9 cellular contexts compared by ENCODE assay signal in genomic region chr1:21931171-21932093, GRCh38. TPM values are rescaled to one million over a fixed set of nuclear protein-coding genes. Genes with fewer than 3 reads are reported as not detected.
DNase-seq lines count a peak whose midpoint lies in the region; ATAC-seq, FAIRE-seq and TF ChIP-seq lines count a peak whose summit lies in the region.
"Had no signal": no experiment of that assay in that cellular context is flagged by ENCODE, and none has a peak within 500 bp of the region (broad histone marks: within the 10 kb centered on the region; RNA-seq: fewer than 3 reads in every experiment).

No MANE protein-coding gene starts in this region.

- in situ Hi-C loops in HepG2 (cut with HindIII; ENCODE audit: extremely low pct_ligation_motif_present, low pct_unique_long_range_greater_than_20kb): no loop called here

- H3K9me3 ChIP-seq in HepG2 (ENCODE audit: low read length) (no peaks in the 10 kb centered on the region), thyroid gland (no peaks in the 10 kb centered on the region)

- no peaks in the 10 kb centered on the region for H3K27me3 ChIP-seq in HepG2 (ENCODE audit: control insufficient read depth in 1 of 2, insufficient read depth in 2 of 2, low read length in 2 of 2)
- H3K27me3 ChIP-seq in thyroid gland: no peaks in the 10 kb centered on the region

- peaks cover 7% of the 10 kb centered on the region for H3K4me1 Mint-ChIP-seq in CD14-positive monocyte

- FAIRE-seq in HTR-8/SVneo (lab: Jason Lieb, UNC) (peak; percentile 84), HepG2 (lab: Jason Lieb, UNC) (peak; percentile 70)

- H3K36me3 Mint-ChIP-seq in CD14-positive monocyte: no peaks in the 10 kb centered on the region

- whole genome bisulfite sequencing in HepG2 (ENCODE audit: low lambda C conversion rate): 2% methylated on average over 6 of the region's 16 CpGs
- 30 to 42% methylated on average over 3 to 15 of the region's 16 CpGs for WGBS in thyroid gland, 2 donors

- H4K20me1 ChIP-seq in HepG2 (ENCODE audit: insufficient read depth, low read length): no peaks in the 10 kb centered on the region

- peak overlapping the region; percentile 75 for H3K4me2 ChIP-seq in HepG2 (ENCODE audit: low read depth, low read length)

- no peak for TF ChIP-seq RAD21 in HepG2 (CRISPR knock-in tag; IDR thresholded peaks at IDR 0.05)

- peaks cover 46% of the 10 kb centered on the region for H3K79me2 ChIP-seq in HepG2 (ENCODE audit: insufficient read depth, low read length)

- POLR2A ChIA-PET in HepG2 (lab: Yijun Ruan, JAX): interaction anchor here (0.7 to 10.7 kb wide), 7 partner anchors 8 to 150 kb away, joined by 3 to 105 read pairs (median 3); no protein-coding TSS in a partner anchor

- ATAC-seq in HepG2 (peak; percentile 81), HG02571 (IDR thresholded peaks at IDR 0.05; ENCODE audit: unreplicated experiment) (no peak)

- peak overlapping the region; percentile 76 for H3K27ac ChIP-seq in HepG2 (ENCODE audit: extremely low read length, insufficient read depth, low read length)
- H3K27ac ChIP-seq in thyroid gland: peak overlapping the region; percentile 84 to 98 (median 95)

- no peak overlapping the region for H3K4me3 Mint-ChIP-seq in CD14-positive monocyte

- H3K4me1 ChIP-seq in HepG2 (ENCODE audit: insufficient read depth, low read length) (peaks cover 90% of the 10 kb centered on the region), thyroid gland (peaks cover 77 to 88% of the 10 kb centered on the region in 2 donors)

- intact Hi-C loops in HepG2 (cut with micrococcal nuclease; ENCODE audit: unreplicated experiment) (no loop called here), thyroid gland (cut with DNase I) (no loop called here), CD14-positive monocyte (cut with micrococcal nuclease) (loop anchor here in 1 of 2 donors (10.0 kb wide), 1 partner anchor 117 kb away; the partner anchor contains the start of gene LDLRAD2)

- H3K4me3 ChIP-seq in cardiac fibroblast (replicated peaks in 1 of 2; ENCODE audit: low read depth in 2 of 2, low read length in 2 of 2) (peak overlapping the region in 1 of 2 donors; percentile 2), HepG2 (replicated peaks in 1 of 3; ENCODE audit: insufficient read depth in 1 of 3, low read depth in 2 of 3, low read length in 3 of 3) (peak overlapping the region; percentile 24 to 58 (median 33); a peak in 5 of 6 replicates), thyroid gland (replicated peaks in 1 of 3) (no peak overlapping the region)

- peak overlapping the region; percentile 62 for H3K9ac ChIP-seq in HepG2 (ENCODE audit: insufficient read depth, low read depth, low read length)

- TF ChIP-seq EP300 in HepG2 (IDR thresholded peaks at IDR 0.05; ENCODE audit: low read depth in 2 of 2, low read length in 2 of 2): peak in 1 of 2 experiments; percentile 43; a peak in 1 of 4 replicates
- peak; percentile 69; the same call in 1 of the 2 replicates for TF ChIP-seq EP300 in HepG2 (CRISPR knock-in tag; IDR thresholded peaks at IDR 0.05; ENCODE audit: borderline replicate concordance)

- TF ChIP-seq POLR2A in HepG2 (IDR thresholded peaks at IDR 0.05; ENCODE audit: insufficient read depth in 1 of 2, low read depth in 2 of 2, low read length in 2 of 2) (peak in 1 of 2 experiments; percentile 24; a peak in 1 of 4 replicates), thyroid gland (IDR thresholded peaks at IDR 0.05) (peak in 1 of 2 donors; percentile 61)

- H3K9me3 Mint-ChIP-seq in CD14-positive monocyte: peaks cover 0 to 1% (median 0%) of the 10 kb centered on the region in 7 donors

- DNase-seq in HTR-8/SVneo (ENCODE audit: insufficient read length, low spot score): peak; percentile 62
- peak; percentile 91 to 96 for DNase-seq in cardiac fibroblast (ENCODE audit: low read depth in 2 of 2)
- peak; percentile 91 for DNase-seq in HepG2 (ENCODE audit: low spot score)
- peak; percentile 77 to 86 for DNase-seq in thyroid gland
- DNase-seq in NCI-H748 (lab: John Stamatoyannopoulos, UW; ENCODE audit: unreplicated experiment): no peak
- DNase-seq in NCI-H1436 treated with DMSO at 0.1 percent for 48 hours (lab: John Stamatoyannopoulos, UW): no peak
- no peak for DNase-seq in CD14-positive monocyte (ENCODE audit: low spot score)
- DNase-seq: activated CD4-positive, alpha-beta T cell treated with anti-CD3 and anti-CD28 coated beads, Interleukin-2, amount 50 U/mL, for 4 hours had no signal

- TSS peak; percentile 85 for BruUV-seq in HepG2 (replicated peaks; lab: Mats Ljungman, UMichigan)

- peaks cover 10 to 15% (median 10%) of the 10 kb centered on the region in 3 donors for H3K27me3 Mint-ChIP-seq in CD14-positive monocyte (ENCODE audit: low read depth in 3 of 3)

- no peak for TF ChIP-seq CTCF in cardiac fibroblast (IDR thresholded peaks at IDR 0.05; ENCODE audit: low read depth, low read length)
- TF ChIP-seq CTCF in HepG2 (CRISPR knock-in tag; IDR thresholded peaks at IDR 0.05): peak; percentile 19; the same call in 1 of the 2 replicates
- no peak for TF ChIP-seq CTCF in thyroid gland (IDR thresholded peaks at IDR 0.05)
- TF ChIP-seq CTCF in CD14-positive monocyte (IDR thresholded peaks at IDR 0.05): no peak

- H3K27ac Mint-ChIP-seq in CD14-positive monocyte: no peak overlapping the region

- H2AFZ ChIP-seq in HepG2 (ENCODE audit: low read length): no peak overlapping the region

- CTCF ChIA-PET in HepG2 (lab: Yijun Ruan, JAX; ENCODE audit: low intra/inter-chr PET ratio, low total read pairs): no interaction called here

- H3K36me3 ChIP-seq in HepG2 (replicated peaks in 1 of 2; ENCODE audit: control insufficient read depth in 1 of 2, insufficient read depth in 2 of 2, low read length in 2 of 2): no peaks in the 10 kb centered on the region
- H3K36me3 ChIP-seq in thyroid gland: no peaks in the 10 kb centered on the region

TF ChIP-seq in HepG2, 621 proteins besides CTCF, POLR2A, EP300 and RAD21 (continues in another document):
- TF ChIP-seq LCORL (IDR thresholded peaks at IDR 0.05): no peak
- TF ChIP-seq LCORL (CRISPR knock-in tag; IDR thresholded peaks at IDR 0.05): peak; percentile 89
- 0 out of 2 replicates have a peak, but pooled peaks have one; percentile 50 for TF ChIP-seq NFKB2 (CRISPR knock-in tag; IDR thresholded peaks at IDR 0.05; ENCODE audit: borderline replicate concordance)
- peak; percentile 23; the same call in 1 of the 2 replicates for TF ChIP-seq STAG1 (CRISPR knock-in tag; IDR thresholded peaks at IDR 0.05)
- TF ChIP-seq SOX5 (CRISPR knock-in tag; IDR thresholded peaks at IDR 0.05; ENCODE audit: borderline replicate concordance): peak; percentile 60; the same call in 1 of the 2 replicates
- TF ChIP-seq ETV6 (CRISPR knock-in tag; conservative IDR thresholded peaks at IDR 0.05): peak; percentile 43; the same call in 1 of the 2 replicates

RNA-seq across cellular contexts. Expression of gene HSPG2, which starts 5.7 kb away (rescaled TPM):
- 5.6 and 9.1 TPM in 2 replicates for total RNA-seq in HepG2 (2016; rRNA removed; fragmentation: Illumina TruSeq; extraction: Trizol)
- 4.1 and 4.6 TPM in 2 replicates for total RNA-seq in HepG2 (2016; cell fraction: cytosol; rRNA removed; fragmentation: Illumina TruSeq; extraction: Trizol; ENCODE audit: low read depth)
- total RNA-seq in HepG2 (2016; cell fraction: insoluble cytoplasmic fraction; rRNA removed; fragmentation: Illumina TruSeq; extraction: Trizol): 4.7 and 8.9 TPM in 2 replicates
- 5.4 and 5.7 TPM in 2 replicates for total RNA-seq in HepG2 (2016; cell fraction: membrane; rRNA removed; fragmentation: Illumina TruSeq; extraction: Trizol)
- 28.3 and 31.6 TPM in 2 replicates for total RNA-seq in HepG2 (2016; cell fraction: nucleus; rRNA removed; fragmentation: Illumina TruSeq; extraction: Trizol)
- 10.3 and 13.1 TPM in 2 replicates for polyA plus RNA-seq in HepG2 (2011; rRNA removed)
- 3.8 and 6.6 TPM in 2 replicates for polyA plus RNA-seq in HepG2 (2011; cell fraction: cytosol; rRNA removed)
- 128 and 235 TPM in 2 replicates for polyA plus RNA-seq in HepG2 (2011; cell fraction: nucleus; rRNA removed)
- 17.9 and 25.0 TPM in 2 replicates for polyA plus RNA-seq in HepG2 (2012)
- 1.9 TPM in 2 replicates for polyA plus RNA-seq in HepG2 (2016; cell fraction: cytosol; fragmentation: Illumina TruSeq; extraction: Trizol; ENCODE audit: low read depth)
- 7.0 and 9.8 TPM in 2 replicates for polyA plus RNA-seq in HepG2 (2016; cell fraction: insoluble cytoplasmic fraction; fragmentation: Illumina TruSeq; extraction: Trizol; ENCODE audit: low read depth)
- 2.8 TPM in 2 replicates for polyA plus RNA-seq in HepG2 (2016; cell fraction: membrane; fragmentation: Illumina TruSeq; extraction: Trizol; ENCODE audit: low read depth)
- 78.2 and 78.5 TPM in 2 replicates for polyA plus RNA-seq in HepG2 (2016; cell fraction: nucleus; fragmentation: Illumina TruSeq; extraction: Trizol; ENCODE audit: insufficient read depth, low read depth)
- polyA minus RNA-seq in HepG2 (2011; rRNA and poly(A)+ RNA removed; ENCODE audit: low replicate concordance): 24.8 and 26.5 TPM in 2 replicates
- 17.5 and 18.6 TPM in 2 replicates for polyA minus RNA-seq in HepG2 (2011; cell fraction: cytosol; rRNA and poly(A)+ RNA removed)
- polyA minus RNA-seq in HepG2 (2011; cell fraction: nucleus; rRNA and poly(A)+ RNA removed): 39.8 and 42.6 TPM in 2 replicates
- total RNA-seq in thyroid gland: 100 to 1,000 TPM in 2 of 4 donors, 10 to 100 TPM in 2; 75.7 to 239 (median 96.8) TPM
- not detected for polyA plus RNA-seq in CD14-positive monocyte

RNA-seq across cellular contexts. Expression of gene CELA3B, which starts 45.4 kb away (rescaled TPM):
- total RNA-seq in HepG2 (2016; rRNA removed; fragmentation: Illumina TruSeq; extraction: Trizol) (not detected in 2 replicates), thyroid gland (not detected)
- not detected in 2 replicates for total RNA-seq in HepG2 (2016; cell fraction: cytosol; rRNA removed; fragmentation: Illumina TruSeq; extraction: Trizol; ENCODE audit: low read depth)
- total RNA-seq in HepG2 (2016; cell fraction: insoluble cytoplasmic fraction; rRNA removed; fragmentation: Illumina TruSeq; extraction: Trizol): not detected in 2 replicates
- total RNA-seq in HepG2 (2016; cell fraction: membrane; rRNA removed; fragmentation: Illumina TruSeq; extraction: Trizol): not detected in 2 replicates
- total RNA-seq in HepG2 (2016; cell fraction: nucleus; rRNA removed; fragmentation: Illumina TruSeq; extraction: Trizol): not detected in 2 replicates
- polyA plus RNA-seq in HepG2 (2011; rRNA removed) (0.34 TPM in 1 of 2 replicates, not detected in the other), CD14-positive monocyte (not detected)
- polyA plus RNA-seq in HepG2 (2011; cell fraction: cytosol; rRNA removed): 0.06 TPM in 1 of 2 replicates, not detected in the other
- polyA plus RNA-seq in HepG2 (2011; cell fraction: nucleus; rRNA removed): 0.21 TPM in 1 of 2 replicates, not detected in the other
- 0.24 TPM in 1 of 2 replicates, not detected in the other for polyA plus RNA-seq in HepG2 (2012)
- polyA plus RNA-seq in HepG2 (2016; cell fraction: cytosol; fragmentation: Illumina TruSeq; extraction: Trizol; ENCODE audit: low read depth): not detected in 2 replicates
- polyA plus RNA-seq in HepG2 (2016; cell fraction: insoluble cytoplasmic fraction; fragmentation: Illumina TruSeq; extraction: Trizol; ENCODE audit: low read depth): not detected in 2 replicates
- polyA plus RNA-seq in HepG2 (2016; cell fraction: membrane; fragmentation: Illumina TruSeq; extraction: Trizol; ENCODE audit: low read depth): not detected in 2 replicates
- polyA plus RNA-seq in HepG2 (2016; cell fraction: nucleus; fragmentation: Illumina TruSeq; extraction: Trizol; ENCODE audit: insufficient read depth, low read depth): not detected in 2 replicates
- polyA minus RNA-seq in HepG2 (2011; rRNA and poly(A)+ RNA removed; ENCODE audit: low replicate concordance): 0.20 TPM in 1 of 2 replicates, not detected in the other
- polyA minus RNA-seq in HepG2 (2011; cell fraction: cytosol; rRNA and poly(A)+ RNA removed): not detected in 2 replicates
- polyA minus RNA-seq in HepG2 (2011; cell fraction: nucleus; rRNA and poly(A)+ RNA removed): 0.52 and 1.2 TPM in 2 replicates

Comparison
In these comparisons a context has a peak if more than half of its experiments do, and no peak if none do; other contexts are left out.
1. DNase-seq: peak in HTR-8/SVneo (single experiment), cardiac fibroblast (2 of 2), HepG2 (single experiment) and thyroid gland (2 of 2); none in NCI-H748 (single experiment), NCI-H1436 treated with DMSO at 0.1 percent for 48 hours (single experiment) and CD14-positive monocyte (single experiment).
2. H3K4me3 ChIP-seq: peak in HepG2 (3 of 3); none in thyroid gland (0 of 3).